In the genomic region with DNA sequence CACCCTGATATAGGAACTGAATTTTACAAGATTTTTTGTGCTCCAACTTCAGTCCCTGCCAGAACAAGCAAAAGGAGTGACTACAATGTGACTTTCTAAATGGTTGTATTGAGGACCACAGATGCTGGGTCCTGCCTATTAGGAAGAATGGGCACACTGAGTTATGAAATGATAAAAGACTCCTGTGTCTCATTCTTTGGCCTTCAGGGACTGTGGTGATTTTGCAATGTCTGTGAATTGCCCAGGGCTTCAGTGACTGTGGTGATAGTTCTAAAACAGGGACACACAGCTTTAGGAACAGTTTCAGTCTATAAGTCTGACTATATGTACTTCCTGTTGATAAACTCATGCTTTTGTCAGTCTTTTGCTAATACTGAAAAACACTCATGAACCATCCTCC, we compare ENCODE assay signal across 22 cellular contexts.
"Had no signal": no experiment of that assay in that cellular context is flagged by ENCODE, and none has a peak within 500 bp of the region (broad histone marks: within the 10 kb centered on the region; RNA-seq: fewer than 3 reads in every experiment).

No MANE protein-coding gene starts in this region.

- H3K36me3 Mint-ChIP-seq: activated naive CD8-positive, alpha-beta T cell had no signal

- H3K9me3 Mint-ChIP-seq: nephron had no signal

- H3K27ac ChIP-seq: body of pancreas, neutrophil, pancreas, prostate gland, spleen, transverse colon, VCaP had no signal

- H3K4me1 Mint-ChIP-seq: nephron had no signal

- H3K4me3 Mint-ChIP-seq: activated naive CD8-positive, alpha-beta T cell; effector memory CD8-positive, alpha-beta T cell; nephron had no signal

- H3K27ac Mint-ChIP-seq: activated naive CD8-positive, alpha-beta T cell; effector memory CD8-positive, alpha-beta T cell; nephron had no signal

- H3K4me3 ChIP-seq: body of pancreas, pancreas, prostate gland, spleen, transverse colon had no signal

- DNase-seq: activated CD4-positive, alpha-beta T cell treated with anti-CD3 and anti-CD28 coated beads for 4 hours; activated CD4-positive, alpha-beta T cell treated with anti-CD3 and anti-CD28 coated beads, Interleukin-2, amount 50 U/mL, for 48 hours; activated CD8-positive, alpha-beta memory T cell treated with anti-CD3 and anti-CD28 coated beads for 24 hours; activated effector memory CD4-positive, alpha-beta T cell treated with Interleukin-2 at 50 U/mL for 16 hours; activated naive CD4-positive, alpha-beta T cell treated with Interleukin-2 at 50 U/mL for 16 hours; anterior cingulate cortex; body of pancreas; cortex of kidney; effector memory CD8-positive, alpha-beta T cell; head of caudate nucleus; hippocampal formation; left colon; mammary epithelial cell; pancreas; spleen; stimulated activated naive CD4-positive, alpha-beta T cell treated with Interleukin-2 at 50 U/mL for 16 hours; transverse colon had no signal

- H3K36me3 ChIP-seq: neutrophil, pancreas, prostate gland, spleen, transverse colon had no signal

- H3K9me3 ChIP-seq: body of pancreas, neutrophil, pancreas, prostate gland, spleen, transverse colon had no signal

- H3K27me3 Mint-ChIP-seq: activated naive CD8-positive, alpha-beta T cell; effector memory CD8-positive, alpha-beta T cell had no signal

- ATAC-seq: body of pancreas; effector memory CD8-positive, alpha-beta T cell; left colon; pancreas had no signal

- H3K4me1 ChIP-seq: body of pancreas, pancreas, prostate gland, spleen, transverse colon had no signal

- H3K27me3 ChIP-seq: body of pancreas, neutrophil, pancreas, spleen, transverse colon had no signal
